24 cellular contexts compared by ENCODE assay signal in the genomic region with DNA sequence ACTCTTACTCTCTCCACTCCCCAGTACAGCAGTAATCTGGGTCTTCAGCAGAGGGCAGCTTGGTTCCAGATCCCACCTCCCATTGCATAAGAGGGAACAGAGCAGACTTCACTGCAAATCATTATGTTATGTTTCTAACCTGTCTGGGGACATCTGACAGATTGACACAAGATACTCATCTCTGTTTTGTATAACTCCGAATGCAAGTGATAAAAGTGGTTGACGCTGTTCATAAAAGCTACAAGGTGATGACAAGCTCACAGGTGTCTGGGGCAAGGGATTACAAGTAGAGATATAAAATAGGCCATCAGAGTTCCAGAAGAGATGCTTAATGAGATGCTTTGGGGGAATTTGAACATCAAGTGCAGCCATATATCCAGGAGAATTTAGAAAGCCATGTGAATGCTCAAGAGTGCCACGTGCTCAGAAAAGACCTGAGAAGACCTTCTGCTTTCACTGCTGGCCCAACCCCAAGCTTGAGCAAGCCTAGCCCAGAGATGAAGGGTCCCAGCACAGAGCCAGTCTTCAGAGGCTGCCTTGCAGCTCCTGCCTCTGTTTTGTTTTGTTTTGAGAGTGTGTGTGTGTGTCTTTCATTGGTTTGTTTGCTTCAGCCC.
"Had no signal": no experiment of that assay in that cellular context is flagged by ENCODE, and none has a peak within 500 bp of the region (broad histone marks: within the 10 kb centered on the region; RNA-seq: fewer than 3 reads in every experiment).

No MANE protein-coding gene starts in this region.

- ATAC-seq: left cardiac atrium; left lung; naive thymus-derived CD8-positive, alpha-beta T cell; pancreas; stimulated activated effector memory CD8-positive, alpha-beta T cell treated with anti-CD3 and anti-CD28 coated beads, Interleukin-12 subunit alpha, Interleukin-12 subunit beta, amount 100 ng/mL, for 72 hours; stimulated activated naive CD8-positive, alpha-beta T cell treated with anti-CD3 and anti-CD28 coated beads, Interleukin-15, Interleukin-2, amounts not matched to agents 100 U/mL and 50 U/mL, for 24 hours had no signal

- FAIRE-seq: endometrium, islet of Langerhans, pancreas had no signal

- H3K36me3 ChIP-seq: esophagus squamous epithelium, left lung, neutrophil, pancreas, sigmoid colon, tibial artery had no signal

- H3K4me1 Mint-ChIP-seq: naive thymus-derived CD8-positive, alpha-beta T cell; nephron progenitor cell; stimulated activated effector memory CD8-positive, alpha-beta T cell treated with anti-CD3 and anti-CD28 coated beads, Interleukin-12 subunit alpha, Interleukin-12 subunit beta, amount 100 ng/mL, for 72 hours had no signal

- H3K4me1 ChIP-seq: esophagus squamous epithelium, left lung, pancreas, sigmoid colon, testis, tibial artery had no signal

- H3K27me3 ChIP-seq: esophagus squamous epithelium, left lung, neutrophil, pancreas, sigmoid colon, testis, tibial artery had no signal

- H3K27ac Mint-ChIP-seq: naive thymus-derived CD8-positive, alpha-beta T cell; nephron progenitor cell; stimulated activated effector memory CD8-positive, alpha-beta T cell treated with anti-CD3 and anti-CD28 coated beads, Interleukin-12 subunit alpha, Interleukin-12 subunit beta, amount 100 ng/mL, for 72 hours; type B pancreatic cell had no signal

- H3K4me3 ChIP-seq: coronary artery, esophagus squamous epithelium, left lung, pancreas, sigmoid colon, testis, tibial artery had no signal

- H3K9me3 Mint-ChIP-seq: nephron progenitor cell, type B pancreatic cell had no signal

- DNase-seq: dermis blood vessel endothelial cell; effector memory CD4-positive, alpha-beta T cell; erythroblast; esophagus squamous epithelium; foreskin melanocyte; glutamatergic neuron; left cardiac atrium; left lung; naive thymus-derived CD8-positive, alpha-beta T cell; nephron progenitor cell; pancreas; sigmoid colon; stimulated activated CD4-positive, alpha-beta T cell treated with anti-CD3 and anti-CD28 coated beads, Interleukin-2, amount 100 ng/mL, for 24 hours; stimulated activated CD4-positive, alpha-beta T cell treated with anti-CD3 and anti-CD28 coated beads, Interleukin-4, amount 100 ng/mL, for 24 hours; stimulated activated naive CD8-positive, alpha-beta T cell treated with anti-CD3 and anti-CD28 coated beads, Interleukin-15, Interleukin-2, amounts not matched to agents 100 U/mL and 50 U/mL, for 24 hours; substantia nigra; testis; tibial artery had no signal

- H3K4me3 Mint-ChIP-seq: naive thymus-derived CD8-positive, alpha-beta T cell; nephron progenitor cell; stimulated activated effector memory CD8-positive, alpha-beta T cell treated with anti-CD3 and anti-CD28 coated beads, Interleukin-12 subunit alpha, Interleukin-12 subunit beta, amount 100 ng/mL, for 72 hours; type B pancreatic cell had no signal

- H3K9me3 ChIP-seq: esophagus squamous epithelium, neutrophil, pancreas, sigmoid colon, testis, tibial artery had no signal

- H3K36me3 Mint-ChIP-seq: naive thymus-derived CD8-positive, alpha-beta T cell; stimulated activated effector memory CD8-positive, alpha-beta T cell treated with anti-CD3 and anti-CD28 coated beads, Interleukin-12 subunit alpha, Interleukin-12 subunit beta, amount 100 ng/mL, for 72 hours; type B pancreatic cell had no signal

- H3K27ac ChIP-seq: coronary artery, esophagus squamous epithelium, left lung, neutrophil, pancreas, sigmoid colon, testis, tibial artery had no signal

- H3K27me3 Mint-ChIP-seq: naive thymus-derived CD8-positive, alpha-beta T cell; type B pancreatic cell had no signal
